In genomic region chr7:83588602-83589240, GRCh38 we compare ENCODE assay signal across 19 cellular contexts.
"Had no signal": no experiment of that assay in that cellular context is flagged by ENCODE, and none has a peak within 500 bp of the region (broad histone marks: within the 10 kb centered on the region; RNA-seq: fewer than 3 reads in every experiment).

No MANE protein-coding gene starts in this region.

- ATAC-seq: gastroesophageal sphincter, left colon, lower lobe of right lung, right cardiac atrium had no signal

- H3K4me3 ChIP-seq: coronary artery, esophagus squamous epithelium, gastroesophageal sphincter, lower lobe of right lung, prostate gland, skin epidermis, suprapubic skin had no signal

- FAIRE-seq: endothelial cell of umbilical vein, islet of Langerhans had no signal

- DNase-seq: activated CD4-positive, CD25-positive, alpha-beta regulatory T cell treated with anti-CD3 and anti-CD28 coated beads, Interleukin-2, amount 50 U/mL, for 72 hours; activated naive CD4-positive, alpha-beta T cell treated with anti-CD3 and anti-CD28 coated beads for 36 hours; caudate nucleus; esophagus squamous epithelium; left colon; lower lobe of right lung; stimulated activated CD4-positive, alpha-beta T cell treated with anti-CD3 and anti-CD28 coated beads, Interleukin-4, amount 100 ng/mL, for 4 hours; stimulated activated CD8-positive, alpha-beta memory T cell treated with anti-CD3 and anti-CD28 coated beads, Interleukin-4, amount 100 ng/mL, for 48 hours; stimulated activated naive CD4-positive, alpha-beta T cell treated with Interleukin-2 at 50 U/mL for 16 hours; T1000; trophoblast cell had no signal

- H3K36me3 ChIP-seq: esophagus squamous epithelium, gastroesophageal sphincter, lower lobe of right lung, prostate gland, suprapubic skin had no signal

- H3K27ac ChIP-seq: coronary artery, esophagus squamous epithelium, gastroesophageal sphincter, lower lobe of right lung, prostate gland, skin epidermis, suprapubic skin had no signal

- H3K27me3 ChIP-seq: esophagus squamous epithelium, gastroesophageal sphincter, suprapubic skin had no signal

- H3K9me3 ChIP-seq: esophagus squamous epithelium, gastroesophageal sphincter, lower lobe of right lung, prostate gland, suprapubic skin had no signal

- H3K4me1 ChIP-seq: esophagus squamous epithelium, lower lobe of right lung, prostate gland, suprapubic skin had no signal
